In the genomic region with DNA sequence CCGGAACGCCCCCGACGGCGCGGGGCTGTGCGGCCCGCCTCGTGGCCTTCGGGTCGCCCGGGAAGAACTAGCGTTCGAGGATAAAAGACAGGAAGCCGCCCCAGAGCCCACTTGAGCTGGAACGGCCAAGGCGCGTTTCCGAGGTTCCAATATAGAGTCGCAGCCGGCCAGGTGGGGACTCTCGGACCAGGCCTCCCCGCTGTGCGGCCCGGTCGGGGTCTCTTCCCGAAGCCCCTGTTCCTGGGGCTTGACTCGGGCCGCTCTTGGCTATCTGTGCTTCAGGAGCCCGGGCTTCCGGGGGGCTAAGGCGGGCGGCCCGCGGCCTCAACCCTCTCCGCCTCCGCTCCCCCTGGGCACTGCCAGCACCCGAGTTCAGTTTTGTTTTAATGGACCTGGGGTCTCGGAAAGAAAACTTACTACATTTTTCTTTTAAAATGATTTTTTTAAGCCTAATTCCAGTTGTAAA, we compare ENCODE assay signal across 8 cellular contexts.
A peak's percentile ranks its signal among the peaks of the same experiment; 100 is the strongest.
DNase-seq lines count a peak whose midpoint lies in the region; ATAC-seq and TF ChIP-seq lines count a peak whose summit lies in the region.

No MANE protein-coding gene starts in this region.

- H3K27me3 ChIP-seq in CD4-positive, alpha-beta T cell (ENCODE audit: control insufficient read depth, insufficient read depth, low read length), result no peaks in the 10 kb centered on the region
- H3K27me3 ChIP-seq in KMS-11 (ENCODE audit: insufficient read depth, low read depth) (peaks cover 14% of the 10 kb centered on the region), neuron (ENCODE audit: insufficient read depth, low read length) (peaks cover 79% of the 10 kb centered on the region)

- CTCF ChIA-PET in CD4-positive, alpha-beta T cell (lab: Charles Lee), result interaction anchor here (0.6 to 2.1 kb wide), 46 partner anchors 10 to 511 kb away, joined by 3 to 25 read pairs (median 5); partner anchors contain the start of gene RUNX1

- H3K36me3 ChIP-seq in KMS-11 (ENCODE audit: insufficient read depth), result no peaks in the 10 kb centered on the region
- no peaks in the 10 kb centered on the region for H3K36me3 ChIP-seq in neuron (ENCODE audit: insufficient read depth, low read length)

- no peaks in the 10 kb centered on the region for H3K9me3 Mint-ChIP-seq in CD4-positive, alpha-beta T cell
- no peaks in the 10 kb centered on the region for H3K9me3 Mint-ChIP-seq in dendritic cell treated with granulocyte-macrophage colony-stimulating factor and Interleukin-4, amounts not matched to agents 40 ng/mL and 50 ng/mL, for 4 days

- peak overlapping the region; percentile 15 for H3K4me3 Mint-ChIP-seq in CD4-positive, alpha-beta T cell
- peak overlapping the region; percentile 90 for H3K4me3 Mint-ChIP-seq in dendritic cell treated with granulocyte-macrophage colony-stimulating factor and Interleukin-4, amounts not matched to agents 40 ng/mL and 50 ng/mL, for 4 days

- TF ChIP-seq CTCF in CD4-positive, alpha-beta T cell (IDR thresholded peaks at IDR 0.05), result peak; percentile 12
- peak; percentile 41 for TF ChIP-seq CTCF in KMS-11 (conservative IDR thresholded peaks at IDR 0.05; ENCODE audit: low read depth, low read length)

- peak overlapping the region; percentile 57 for H3K27ac Mint-ChIP-seq in CD4-positive, alpha-beta T cell
- peak overlapping the region; percentile 97 for H3K27ac Mint-ChIP-seq in dendritic cell treated with granulocyte-macrophage colony-stimulating factor and Interleukin-4, amounts not matched to agents 40 ng/mL and 50 ng/mL, for 4 days

- POLR2A ChIA-PET in CD4-positive, alpha-beta T cell (lab: Charles Lee), result interaction anchor here (0.6 to 7.9 kb wide), 19 partner anchors 9 to 617 kb away, joined by 3 to 115 read pairs (median 4); partner anchors contain the start of gene RUNX1

- DNase-seq in CD4-positive, alpha-beta T cell, result no peak
- no peak for DNase-seq in occipital lobe (lab: John Stamatoyannopoulos, UW)
- no peak for DNase-seq in HT-29 (ENCODE audit: low spot score)

- H2AFZ ChIP-seq in KMS-11 (ENCODE audit: low read depth), result peak overlapping the region; percentile 83
- peak overlapping the region; percentile 67 for H2AFZ ChIP-seq in neuron (ENCODE audit: low read depth, low read length)

- ATAC-seq in CD4-positive, alpha-beta T cell (ENCODE audit: poor library complexity), result no peak
- ATAC-seq in GM18858 (IDR thresholded peaks at IDR 0.05; ENCODE audit: unreplicated experiment) (no peak), HG02798 (IDR thresholded peaks at IDR 0.05; ENCODE audit: poor library complexity, unreplicated experiment) (no peak)

- H3K4me1 ChIP-seq in KMS-11 (ENCODE audit: low read depth, poor library complexity, severe bottlenecking) (peaks cover 11% of the 10 kb centered on the region), neuron (ENCODE audit: insufficient read depth, low read length) (peaks cover 8% of the 10 kb centered on the region)

- H3K27me3 Mint-ChIP-seq in CD4-positive, alpha-beta T cell, result no peaks in the 10 kb centered on the region
- no peaks in the 10 kb centered on the region for H3K27me3 Mint-ChIP-seq in dendritic cell treated with granulocyte-macrophage colony-stimulating factor and Interleukin-4, amounts not matched to agents 40 ng/mL and 50 ng/mL, for 4 days

- H3K9ac ChIP-seq in KMS-11, result peak overlapping the region; percentile 98; the same call in 1 of the 2 replicates

- no peaks in the 10 kb centered on the region for H3K79me2 ChIP-seq in KMS-11 (ENCODE audit: insufficient read depth, low read depth)

- peaks cover 69% of the 10 kb centered on the region for H3K4me1 Mint-ChIP-seq in CD4-positive, alpha-beta T cell (ENCODE audit: low read depth)
- H3K4me1 Mint-ChIP-seq in dendritic cell treated with granulocyte-macrophage colony-stimulating factor and Interleukin-4, amounts not matched to agents 40 ng/mL and 50 ng/mL, for 4 days (ENCODE audit: low read depth), result peaks cover 13% of the 10 kb centered on the region

- peak overlapping the region; percentile 79 for H3K27ac ChIP-seq in CD4-positive, alpha-beta T cell (ENCODE audit: low read depth, low read length)
- H3K27ac ChIP-seq in KMS-11, result no peak overlapping the region

- H3K4me3 ChIP-seq in KMS-11 (IDR thresholded peaks at IDR 0.05; ENCODE audit: insufficient read depth, low read depth, low read length), result no peak overlapping the region
- no peak overlapping the region for H3K4me3 ChIP-seq in neuron (ENCODE audit: low read length)

- H3K4me2 ChIP-seq in KMS-11, result peak overlapping the region; percentile 74; the same call in 1 of the 2 replicates

- H3K36me3 Mint-ChIP-seq in CD4-positive, alpha-beta T cell (ENCODE audit: low read depth), result peaks cover 20% of the 10 kb centered on the region
- peaks cover 41% of the 10 kb centered on the region for H3K36me3 Mint-ChIP-seq in dendritic cell treated with granulocyte-macrophage colony-stimulating factor and Interleukin-4, amounts not matched to agents 40 ng/mL and 50 ng/mL, for 4 days (ENCODE audit: low read depth)

- no peaks in the 10 kb centered on the region for H4K20me1 ChIP-seq in KMS-11 (ENCODE audit: insufficient read depth)

- intact Hi-C loops in CD4-positive, alpha-beta T cell (cut with DNase I, micrococcal nuclease), result loop anchor here (1.0 to 10.0 kb wide), 4 partner anchors 77 to 725 kb away; no protein-coding TSS in a partner anchor
- intact Hi-C loops in dendritic cell treated with granulocyte-macrophage colony-stimulating factor and Interleukin-4, amounts not matched to agents 40 ng/mL and 50 ng/mL, for 4 days (cut with micrococcal nuclease), result loop anchor here (2.0 to 5.0 kb wide), 4 partner anchors 77 to 1052 kb away; no protein-coding TSS in a partner anchor

- H3K9me3 ChIP-seq in CD4-positive, alpha-beta T cell (ENCODE audit: control insufficient read depth, low read length), result no peaks in the 10 kb centered on the region
- no peaks in the 10 kb centered on the region for H3K9me3 ChIP-seq in neuron (ENCODE audit: low read length)
